1 cellular context compared by ENCODE assay signal in the genomic region with DNA sequence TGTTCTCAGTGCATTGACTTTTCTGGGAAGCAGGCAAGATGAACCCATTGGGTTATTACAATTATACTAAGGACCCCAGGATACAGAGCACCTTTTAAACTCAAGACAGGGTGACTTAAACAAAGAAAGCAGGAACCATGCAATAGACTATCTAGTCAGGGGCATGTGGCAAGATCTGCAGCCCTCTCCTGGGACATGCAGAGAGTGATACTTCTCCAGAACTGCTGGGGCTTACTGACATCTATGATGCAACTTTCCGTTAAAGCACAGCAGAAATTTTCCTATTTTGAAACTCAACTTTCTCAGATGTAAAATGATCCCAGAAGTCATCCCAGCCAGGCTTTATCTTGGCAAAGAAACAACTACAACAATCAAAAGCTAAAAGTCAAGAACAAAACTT.
TF ChIP-seq lines count a peak whose summit lies in the region.

No MANE protein-coding gene starts in this region.

TF ChIP-seq in WTC11, 78 proteins besides CTCF, POLR2A, EP300 and RAD21 (continued from another document):
- TF ChIP-seq, protein P1, sequence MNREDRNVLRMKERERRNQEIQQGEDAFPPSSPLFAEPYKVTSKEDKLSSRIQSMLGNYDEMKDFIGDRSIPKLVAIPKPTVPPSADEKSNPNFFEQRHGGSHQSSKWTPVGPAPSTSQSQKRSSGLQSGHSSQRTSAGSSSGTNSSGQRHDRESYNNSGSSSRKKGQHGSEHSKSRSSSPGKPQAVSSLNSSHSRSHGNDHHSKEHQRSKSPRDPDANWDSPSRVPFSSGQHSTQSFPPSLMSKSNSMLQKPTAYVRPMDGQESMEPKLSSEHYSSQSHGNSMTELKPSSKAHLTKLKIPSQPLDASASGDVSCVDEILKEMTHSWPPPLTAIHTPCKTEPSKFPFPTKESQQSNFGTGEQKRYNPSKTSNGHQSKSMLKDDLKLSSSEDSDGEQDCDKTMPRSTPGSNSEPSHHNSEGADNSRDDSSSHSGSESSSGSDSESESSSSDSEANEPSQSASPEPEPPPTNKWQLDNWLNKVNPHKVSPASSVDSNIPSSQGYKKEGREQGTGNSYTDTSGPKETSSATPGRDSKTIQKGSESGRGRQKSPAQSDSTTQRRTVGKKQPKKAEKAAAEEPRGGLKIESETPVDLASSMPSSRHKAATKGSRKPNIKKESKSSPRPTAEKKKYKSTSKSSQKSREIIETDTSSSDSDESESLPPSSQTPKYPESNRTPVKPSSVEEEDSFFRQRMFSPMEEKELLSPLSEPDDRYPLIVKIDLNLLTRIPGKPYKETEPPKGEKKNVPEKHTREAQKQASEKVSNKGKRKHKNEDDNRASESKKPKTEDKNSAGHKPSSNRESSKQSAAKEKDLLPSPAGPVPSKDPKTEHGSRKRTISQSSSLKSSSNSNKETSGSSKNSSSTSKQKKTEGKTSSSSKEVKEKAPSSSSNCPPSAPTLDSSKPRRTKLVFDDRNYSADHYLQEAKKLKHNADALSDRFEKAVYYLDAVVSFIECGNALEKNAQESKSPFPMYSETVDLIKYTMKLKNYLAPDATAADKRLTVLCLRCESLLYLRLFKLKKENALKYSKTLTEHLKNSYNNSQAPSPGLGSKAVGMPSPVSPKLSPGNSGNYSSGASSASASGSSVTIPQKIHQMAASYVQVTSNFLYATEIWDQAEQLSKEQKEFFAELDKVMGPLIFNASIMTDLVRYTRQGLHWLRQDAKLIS (CRISPR knock-in tag; IDR thresholded peaks at IDR 0.05; ENCODE audit: borderline replicate concordance): no peak
- TF ChIP-seq, protein P2, sequence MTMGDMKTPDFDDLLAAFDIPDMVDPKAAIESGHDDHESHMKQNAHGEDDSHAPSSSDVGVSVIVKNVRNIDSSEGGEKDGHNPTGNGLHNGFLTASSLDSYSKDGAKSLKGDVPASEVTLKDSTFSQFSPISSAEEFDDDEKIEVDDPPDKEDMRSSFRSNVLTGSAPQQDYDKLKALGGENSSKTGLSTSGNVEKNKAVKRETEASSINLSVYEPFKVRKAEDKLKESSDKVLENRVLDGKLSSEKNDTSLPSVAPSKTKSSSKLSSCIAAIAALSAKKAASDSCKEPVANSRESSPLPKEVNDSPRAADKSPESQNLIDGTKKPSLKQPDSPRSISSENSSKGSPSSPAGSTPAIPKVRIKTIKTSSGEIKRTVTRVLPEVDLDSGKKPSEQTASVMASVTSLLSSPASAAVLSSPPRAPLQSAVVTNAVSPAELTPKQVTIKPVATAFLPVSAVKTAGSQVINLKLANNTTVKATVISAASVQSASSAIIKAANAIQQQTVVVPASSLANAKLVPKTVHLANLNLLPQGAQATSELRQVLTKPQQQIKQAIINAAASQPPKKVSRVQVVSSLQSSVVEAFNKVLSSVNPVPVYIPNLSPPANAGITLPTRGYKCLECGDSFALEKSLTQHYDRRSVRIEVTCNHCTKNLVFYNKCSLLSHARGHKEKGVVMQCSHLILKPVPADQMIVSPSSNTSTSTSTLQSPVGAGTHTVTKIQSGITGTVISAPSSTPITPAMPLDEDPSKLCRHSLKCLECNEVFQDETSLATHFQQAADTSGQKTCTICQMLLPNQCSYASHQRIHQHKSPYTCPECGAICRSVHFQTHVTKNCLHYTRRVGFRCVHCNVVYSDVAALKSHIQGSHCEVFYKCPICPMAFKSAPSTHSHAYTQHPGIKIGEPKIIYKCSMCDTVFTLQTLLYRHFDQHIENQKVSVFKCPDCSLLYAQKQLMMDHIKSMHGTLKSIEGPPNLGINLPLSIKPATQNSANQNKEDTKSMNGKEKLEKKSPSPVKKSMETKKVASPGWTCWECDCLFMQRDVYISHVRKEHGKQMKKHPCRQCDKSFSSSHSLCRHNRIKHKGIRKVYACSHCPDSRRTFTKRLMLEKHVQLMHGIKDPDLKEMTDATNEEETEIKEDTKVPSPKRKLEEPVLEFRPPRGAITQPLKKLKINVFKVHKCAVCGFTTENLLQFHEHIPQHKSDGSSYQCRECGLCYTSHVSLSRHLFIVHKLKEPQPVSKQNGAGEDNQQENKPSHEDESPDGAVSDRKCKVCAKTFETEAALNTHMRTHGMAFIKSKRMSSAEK (CRISPR knock-in tag; IDR thresholded peaks at IDR 0.05; ENCODE audit: borderline replicate concordance): no peak
- no peak for TF ChIP-seq SMAD3 (CRISPR knock-in tag; IDR thresholded peaks at IDR 0.05; ENCODE audit: borderline replicate concordance)
- TF ChIP-seq, protein P3, sequence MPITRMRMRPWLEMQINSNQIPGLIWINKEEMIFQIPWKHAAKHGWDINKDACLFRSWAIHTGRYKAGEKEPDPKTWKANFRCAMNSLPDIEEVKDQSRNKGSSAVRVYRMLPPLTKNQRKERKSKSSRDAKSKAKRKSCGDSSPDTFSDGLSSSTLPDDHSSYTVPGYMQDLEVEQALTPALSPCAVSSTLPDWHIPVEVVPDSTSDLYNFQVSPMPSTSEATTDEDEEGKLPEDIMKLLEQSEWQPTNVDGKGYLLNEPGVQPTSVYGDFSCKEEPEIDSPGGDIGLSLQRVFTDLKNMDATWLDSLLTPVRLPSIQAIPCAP (CRISPR knock-in tag; IDR thresholded peaks at IDR 0.05): no peak
